13 cellular contexts compared by ENCODE assay signal in the genomic region with DNA sequence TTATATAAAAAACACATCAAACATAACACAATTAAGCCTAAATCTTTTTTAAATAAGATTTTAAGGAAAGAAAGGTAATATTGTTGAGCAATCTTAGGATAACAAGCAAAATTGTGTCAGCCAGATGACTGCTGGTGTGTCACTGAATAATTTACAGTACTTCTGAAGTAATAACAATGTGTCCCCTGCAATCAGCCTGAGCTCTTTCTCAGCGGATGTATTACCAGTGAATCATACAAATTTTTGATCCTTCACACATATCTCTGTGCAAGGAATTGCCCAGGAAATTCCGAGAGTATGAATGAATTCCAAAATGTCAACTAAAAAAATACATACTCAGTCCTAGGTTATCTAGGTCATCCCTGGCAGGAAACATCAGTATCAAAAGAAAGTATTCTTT.
DNase-seq lines count a peak whose midpoint lies in the region; ATAC-seq and TF ChIP-seq lines count a peak whose summit lies in the region.
"Had no signal": no experiment of that assay in that cellular context is flagged by ENCODE, and none has a peak within 500 bp of the region (broad histone marks: within the 10 kb centered on the region; RNA-seq: fewer than 3 reads in every experiment).

No MANE protein-coding gene starts in this region.

- no peak for TF ChIP-seq CTCF in fibroblast of the aortic adventitia (IDR thresholded peaks at IDR 0.05; ENCODE audit: insufficient read depth, low read length)

- H3K4me3 Mint-ChIP-seq in T-helper 2 cell treated with Interferon-gamma antibody and Interleukin-4, amounts not matched to agents 5 μg/mL and 100 μg/mL, for 36 hours: no peak overlapping the region
- H3K4me3 Mint-ChIP-seq: activated T-cell treated with anti-CD3 and anti-CD28 coated beads, Interleukin-2, amount 50 U/mL, for 72 hours; memory B cell had no signal

- ATAC-seq in SK-N-SH treated with all-trans-retinoic acid at 6 μM for 48 hours (peak; percentile 84), GM21576 (IDR thresholded peaks at IDR 0.05; ENCODE audit: unreplicated experiment) (no peak), HG02623 (IDR thresholded peaks at IDR 0.05; ENCODE audit: unreplicated experiment) (no peak)
- ATAC-seq: activated T-cell treated with anti-CD3 and anti-CD28 coated beads, Interleukin-2, amount 50 U/mL, for 72 hours had no signal

- H3K27me3 ChIP-seq in skeletal muscle satellite cell (ENCODE audit: control insufficient read depth, insufficient read depth, low read length): no peaks in the 10 kb centered on the region
- H3K27me3 ChIP-seq: right atrium auricular region had no signal

- H3K36me3 ChIP-seq in skeletal muscle satellite cell (ENCODE audit: insufficient read depth, low read length): no peaks in the 10 kb centered on the region
- H3K36me3 ChIP-seq: right atrium auricular region, WERI-Rb-1 had no signal

- DNase-seq in GOT3 (lab: John Stamatoyannopoulos, UW): peak; percentile 8
- peak; percentile 95 for DNase-seq in fibroblast of the aortic adventitia (ENCODE audit: low read depth)
- DNase-seq in T-helper 2 cell treated with Interferon-gamma antibody and Interleukin-4, amounts not matched to agents 5 μg/mL and 100 μg/mL, for 36 hours (ENCODE audit: low spot score): no peak
- DNase-seq in HT-29 (ENCODE audit: low spot score): no peak
- DNase-seq: activated T-cell treated with anti-CD3 and anti-CD28 coated beads, Interleukin-2, amount 50 U/mL, for 72 hours; NCI-H2029 treated with DMSO at 0.1 percent for 48 hours; WERI-Rb-1 had no signal

- H3K9me3 Mint-ChIP-seq in T-helper 2 cell treated with Interferon-gamma antibody and Interleukin-4, amounts not matched to agents 5 μg/mL and 100 μg/mL, for 36 hours: no peaks in the 10 kb centered on the region
- H3K9me3 Mint-ChIP-seq: activated T-cell treated with anti-CD3 and anti-CD28 coated beads, Interleukin-2, amount 50 U/mL, for 72 hours; memory B cell had no signal

- H3K36me3 Mint-ChIP-seq in T-helper 2 cell treated with Interferon-gamma antibody and Interleukin-4, amounts not matched to agents 5 μg/mL and 100 μg/mL, for 36 hours (ENCODE audit: low read depth): no peaks in the 10 kb centered on the region
- H3K36me3 Mint-ChIP-seq: memory B cell had no signal

- peaks cover 69% of the 10 kb centered on the region for H3K4me1 ChIP-seq in skeletal muscle satellite cell (ENCODE audit: control insufficient read depth, insufficient read depth, low read length)
- H3K4me1 ChIP-seq: right atrium auricular region had no signal

- no peak overlapping the region for H3K27ac Mint-ChIP-seq in T-helper 2 cell treated with Interferon-gamma antibody and Interleukin-4, amounts not matched to agents 5 μg/mL and 100 μg/mL, for 36 hours
- H3K27ac Mint-ChIP-seq: activated T-cell treated with anti-CD3 and anti-CD28 coated beads, Interleukin-2, amount 50 U/mL, for 72 hours; memory B cell had no signal

- H3K4me3 ChIP-seq in fibroblast of the aortic adventitia (ENCODE audit: low read depth, low read length): no peak overlapping the region
- no peak overlapping the region for H3K4me3 ChIP-seq in skeletal muscle satellite cell (ENCODE audit: low read length)
- H3K4me3 ChIP-seq: right atrium auricular region had no signal

- peak overlapping the region; percentile 55 for H3K9ac ChIP-seq in skeletal muscle satellite cell (ENCODE audit: low read depth, low read length)

- H3K9me3 ChIP-seq in skeletal muscle satellite cell (replicated peaks; ENCODE audit: low read length): no peaks in the 10 kb centered on the region
- H3K9me3 ChIP-seq: right atrium auricular region had no signal

- H3K4me1 Mint-ChIP-seq in T-helper 2 cell treated with Interferon-gamma antibody and Interleukin-4, amounts not matched to agents 5 μg/mL and 100 μg/mL, for 36 hours (ENCODE audit: low read depth): no peaks in the 10 kb centered on the region
- H3K4me1 Mint-ChIP-seq: memory B cell had no signal

- H3K27me3 Mint-ChIP-seq in T-helper 2 cell treated with Interferon-gamma antibody and Interleukin-4, amounts not matched to agents 5 μg/mL and 100 μg/mL, for 36 hours (ENCODE audit: low read depth): no peaks in the 10 kb centered on the region

- H3K4me2 ChIP-seq in skeletal muscle satellite cell (ENCODE audit: low read length): peak overlapping the region; percentile 58

TF ChIP-seq in SK-N-SH treated with all-trans-retinoic acid at 6 μM for 48 hours, 23 proteins besides CTCF, POLR2A, EP300 and RAD21:
- TF ChIP-seq ESRRG (CRISPR knock-in tag; IDR thresholded peaks at IDR 0.05) (no peak), CSDC2 (CRISPR knock-in tag; IDR thresholded peaks at IDR 0.05) (0 out of 2 replicates have a peak, but pooled peaks have one; percentile 19), TOX (CRISPR knock-in tag; IDR thresholded peaks at IDR 0.05; ENCODE audit: borderline replicate concordance) (peak; percentile 76; the same call in 1 of the 2 replicates), BACH2 (CRISPR knock-in tag; IDR thresholded peaks at IDR 0.05; ENCODE audit: borderline replicate concordance) (no peak), TCF4 (CRISPR knock-in tag; IDR thresholded peaks at IDR 0.05; ENCODE audit: borderline replicate concordance) (no peak), PPARA (CRISPR knock-in tag; IDR thresholded peaks at IDR 0.05; ENCODE audit: borderline replicate concordance) (no peak), GLIS3 (CRISPR knock-in tag; IDR thresholded peaks at IDR 0.05) (0 out of 2 replicates have a peak, but pooled peaks have one; percentile 8), ISL1 (CRISPR knock-in tag; IDR thresholded peaks at IDR 0.05) (peak; percentile 95), ZNF8 (CRISPR knock-in tag; IDR thresholded peaks at IDR 0.05) (no peak)
- TF ChIP-seq, protein P1, sequence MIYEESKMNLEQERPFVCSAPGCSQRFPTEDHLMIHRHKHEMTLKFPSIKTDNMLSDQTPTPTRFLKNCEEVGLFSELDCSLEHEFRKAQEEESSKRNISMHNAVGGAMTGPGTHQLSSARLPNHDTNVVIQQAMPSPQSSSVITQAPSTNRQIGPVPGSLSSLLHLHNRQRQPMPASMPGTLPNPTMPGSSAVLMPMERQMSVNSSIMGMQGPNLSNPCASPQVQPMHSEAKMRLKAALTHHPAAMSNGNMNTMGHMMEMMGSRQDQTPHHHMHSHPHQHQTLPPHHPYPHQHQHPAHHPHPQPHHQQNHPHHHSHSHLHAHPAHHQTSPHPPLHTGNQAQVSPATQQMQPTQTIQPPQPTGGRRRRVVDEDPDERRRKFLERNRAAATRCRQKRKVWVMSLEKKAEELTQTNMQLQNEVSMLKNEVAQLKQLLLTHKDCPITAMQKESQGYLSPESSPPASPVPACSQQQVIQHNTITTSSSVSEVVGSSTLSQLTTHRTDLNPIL (CRISPR knock-in tag; IDR thresholded peaks at IDR 0.05; ENCODE audit: low read depth): peak; percentile 39; the same call in 1 of the 2 replicates
- TF ChIP-seq, protein P2, sequence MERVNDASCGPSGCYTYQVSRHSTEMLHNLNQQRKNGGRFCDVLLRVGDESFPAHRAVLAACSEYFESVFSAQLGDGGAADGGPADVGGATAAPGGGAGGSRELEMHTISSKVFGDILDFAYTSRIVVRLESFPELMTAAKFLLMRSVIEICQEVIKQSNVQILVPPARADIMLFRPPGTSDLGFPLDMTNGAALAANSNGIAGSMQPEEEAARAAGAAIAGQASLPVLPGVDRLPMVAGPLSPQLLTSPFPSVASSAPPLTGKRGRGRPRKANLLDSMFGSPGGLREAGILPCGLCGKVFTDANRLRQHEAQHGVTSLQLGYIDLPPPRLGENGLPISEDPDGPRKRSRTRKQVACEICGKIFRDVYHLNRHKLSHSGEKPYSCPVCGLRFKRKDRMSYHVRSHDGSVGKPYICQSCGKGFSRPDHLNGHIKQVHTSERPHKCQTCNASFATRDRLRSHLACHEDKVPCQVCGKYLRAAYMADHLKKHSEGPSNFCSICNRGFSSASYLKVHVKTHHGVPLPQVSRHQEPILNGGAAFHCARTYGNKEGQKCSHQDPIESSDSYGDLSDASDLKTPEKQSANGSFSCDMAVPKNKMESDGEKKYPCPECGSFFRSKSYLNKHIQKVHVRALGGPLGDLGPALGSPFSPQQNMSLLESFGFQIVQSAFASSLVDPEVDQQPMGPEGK (CRISPR knock-in tag; IDR thresholded peaks at IDR 0.05; ENCODE audit: borderline replicate concordance): peak; percentile 79; the same call in 1 of the 2 replicates
- TF ChIP-seq, protein P3, sequence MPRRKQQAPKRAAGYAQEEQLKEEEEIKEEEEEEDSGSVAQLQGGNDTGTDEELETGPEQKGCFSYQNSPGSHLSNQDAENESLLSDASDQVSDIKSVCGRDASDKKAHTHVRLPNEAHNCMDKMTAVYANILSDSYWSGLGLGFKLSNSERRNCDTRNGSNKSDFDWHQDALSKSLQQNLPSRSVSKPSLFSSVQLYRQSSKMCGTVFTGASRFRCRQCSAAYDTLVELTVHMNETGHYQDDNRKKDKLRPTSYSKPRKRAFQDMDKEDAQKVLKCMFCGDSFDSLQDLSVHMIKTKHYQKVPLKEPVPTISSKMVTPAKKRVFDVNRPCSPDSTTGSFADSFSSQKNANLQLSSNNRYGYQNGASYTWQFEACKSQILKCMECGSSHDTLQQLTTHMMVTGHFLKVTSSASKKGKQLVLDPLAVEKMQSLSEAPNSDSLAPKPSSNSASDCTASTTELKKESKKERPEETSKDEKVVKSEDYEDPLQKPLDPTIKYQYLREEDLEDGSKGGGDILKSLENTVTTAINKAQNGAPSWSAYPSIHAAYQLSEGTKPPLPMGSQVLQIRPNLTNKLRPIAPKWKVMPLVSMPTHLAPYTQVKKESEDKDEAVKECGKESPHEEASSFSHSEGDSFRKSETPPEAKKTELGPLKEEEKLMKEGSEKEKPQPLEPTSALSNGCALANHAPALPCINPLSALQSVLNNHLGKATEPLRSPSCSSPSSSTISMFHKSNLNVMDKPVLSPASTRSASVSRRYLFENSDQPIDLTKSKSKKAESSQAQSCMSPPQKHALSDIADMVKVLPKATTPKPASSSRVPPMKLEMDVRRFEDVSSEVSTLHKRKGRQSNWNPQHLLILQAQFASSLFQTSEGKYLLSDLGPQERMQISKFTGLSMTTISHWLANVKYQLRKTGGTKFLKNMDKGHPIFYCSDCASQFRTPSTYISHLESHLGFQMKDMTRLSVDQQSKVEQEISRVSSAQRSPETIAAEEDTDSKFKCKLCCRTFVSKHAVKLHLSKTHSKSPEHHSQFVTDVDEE (CRISPR knock-in tag; IDR thresholded peaks at IDR 0.05): no peak

Comparison
In these comparisons a context has a peak if more than half of its experiments do, and no peak if none do; other contexts are left out.
1. DNase-seq: peak in GOT3 (single experiment) and fibroblast of the aortic adventitia (single experiment); none in T-helper 2 cell treated with Interferon-gamma antibody and Interleukin-4, amounts not matched to agents 5 μg/mL and 100 μg/mL, for 36 hours (single experiment) and HT-29 (single experiment).